24 cellular contexts compared by ENCODE assay signal in the genomic region with DNA sequence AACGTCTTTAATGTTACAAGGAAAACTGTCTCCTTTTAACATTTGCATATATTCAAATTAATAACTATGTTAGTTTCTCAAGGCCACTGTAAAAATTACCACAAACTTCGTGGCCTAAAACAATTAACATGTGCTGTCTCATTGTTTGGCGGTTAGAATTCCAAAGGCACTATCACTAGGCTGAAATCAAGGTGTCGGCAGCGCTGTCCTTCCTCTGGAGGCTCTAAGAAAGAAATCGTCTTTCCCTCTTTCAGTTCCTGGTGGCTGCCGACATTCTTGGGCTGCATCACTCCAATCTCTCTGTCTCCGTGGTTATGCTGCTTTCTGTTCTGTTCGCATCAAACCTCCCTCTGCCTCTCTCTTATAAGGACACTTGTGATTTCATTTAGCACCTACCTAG. TPM values are rescaled to one million over a fixed set of nuclear protein-coding genes. Genes with fewer than 3 reads are reported as not detected.
"Had no signal": no experiment of that assay in that cellular context is flagged by ENCODE, and none has a peak within 500 bp of the region (broad histone marks: within the 10 kb centered on the region; RNA-seq: fewer than 3 reads in every experiment).

No MANE protein-coding gene starts in this region.

- H3K9me3 ChIP-seq: pancreas, stomach, testis, thyroid gland, transverse colon, upper lobe of left lung, vagina had no signal

- H3K4me3 ChIP-seq: left ventricle myocardium inferior, lung, pancreas, skin epidermis, stomach, testis, thyroid gland, transverse colon, upper lobe of left lung, vagina had no signal

- DNase-seq: immature natural killer cell; left ventricle myocardium inferior; naive thymus-derived CD8-positive, alpha-beta T cell; nucleus accumbens; pancreas; retina; right cardiac atrium; stimulated activated CD4-positive, alpha-beta T cell treated with anti-CD3 and anti-CD28 coated beads, Interleukin-12 subunit alpha, Interleukin-12 subunit beta, amount 100 ng/mL, for 4 hours; stimulated activated CD4-positive, alpha-beta T cell treated with anti-CD3 and anti-CD28 coated beads, Interleukin-15, amount 100 ng/mL, for 24 hours; stimulated activated CD4-positive, alpha-beta T cell treated with anti-CD3 and anti-CD28 coated beads, Interleukin-2, amount 100 ng/mL, for 24 hours; stimulated activated CD4-positive, alpha-beta T cell treated with anti-CD3 and anti-CD28 coated beads, Interleukin-4, amount 100 ng/mL, for 1 hour; stimulated activated naive B cell treated with anti-CD40 and anti-IgM and Interleukin-4, amounts not matched to agents 10 μg/mL and 1 μg/mL and 100 μg/mL, for 72 hours; stimulated activated naive CD8-positive, alpha-beta T cell treated with anti-CD3 and anti-CD28 coated beads, Interleukin-15, Interleukin-2, amounts not matched to agents 100 U/mL and 50 U/mL, for 24 hours; stomach; testis; thyroid gland; transverse colon; upper lobe of left lung had no signal

- H3K9me3 Mint-ChIP-seq: immature natural killer cell, nephron, neural crest cell had no signal

- H3K4me3 Mint-ChIP-seq: immature natural killer cell; naive thymus-derived CD8-positive, alpha-beta T cell; nephron; neural crest cell; stimulated activated naive B cell treated with anti-CD40 and anti-IgM and Interleukin-4, amounts not matched to agents 10 μg/mL and 1 μg/mL and 100 μg/mL, for 72 hours had no signal

- H3K27ac ChIP-seq: left ventricle myocardium inferior, pancreas, skin epidermis, stomach, testis, thyroid gland, transverse colon, upper lobe of left lung, vagina had no signal

- H3K36me3 ChIP-seq: left ventricle myocardium inferior, pancreas, stomach, thyroid gland, transverse colon, upper lobe of left lung, vagina had no signal

- H3K36me3 Mint-ChIP-seq: immature natural killer cell; naive thymus-derived CD8-positive, alpha-beta T cell had no signal

- ATAC-seq: naive thymus-derived CD8-positive, alpha-beta T cell; pancreas; right cardiac atrium; sciatic nerve; stimulated activated naive B cell treated with anti-CD40 and anti-IgM and Interleukin-4, amounts not matched to agents 10 μg/mL and 1 μg/mL and 100 μg/mL, for 72 hours; stimulated activated naive CD8-positive, alpha-beta T cell treated with anti-CD3 and anti-CD28 coated beads, Interleukin-15, Interleukin-2, amounts not matched to agents 100 U/mL and 50 U/mL, for 24 hours had no signal

- H3K27me3 ChIP-seq: pancreas, testis, thyroid gland, vagina had no signal

- H3K27ac Mint-ChIP-seq: immature natural killer cell; naive thymus-derived CD8-positive, alpha-beta T cell; nephron; stimulated activated naive B cell treated with anti-CD40 and anti-IgM and Interleukin-4, amounts not matched to agents 10 μg/mL and 1 μg/mL and 100 μg/mL, for 72 hours had no signal

RNA-seq across cellular contexts. Expression of a gene that starts 4.2 kb away (rescaled TPM):
- total RNA-seq: naive thymus-derived CD8-positive, alpha-beta T cell had no signal
- polyA plus RNA-seq: naive thymus-derived CD8-positive, alpha-beta T cell had no signal
